ENCODE assay signal across 9 cellular contexts in genomic region chr1:54054438-54054749, GRCh38. TPM values are rescaled to one million over a fixed set of nuclear protein-coding genes. Genes with fewer than 3 reads are reported as not detected.
DNase-seq lines count a peak whose midpoint lies in the region; FAIRE-seq and TF ChIP-seq lines count a peak whose summit lies in the region.
"Had no signal": no experiment of that assay in that cellular context is flagged by ENCODE, and none has a peak within 500 bp of the region (broad histone marks: within the 10 kb centered on the region; RNA-seq: fewer than 3 reads in every experiment).

No MANE protein-coding gene starts in this region.

- no peak for TF ChIP-seq POLR2A in GM12891 (IDR thresholded peaks at IDR 0.05; ENCODE audit: low read depth, low read length)

- H2BK120ac ChIP-seq in trophoblast cell (ENCODE audit: insufficient read depth, low read length, poor library complexity), result no peak overlapping the region

- H3K18ac ChIP-seq in trophoblast cell (ENCODE audit: low read length), result no peak overlapping the region

- H3K9ac ChIP-seq in Loucy (ENCODE audit: low read depth, low read length, poor library complexity, severe bottlenecking) (peak overlapping the region; percentile 94), trophoblast cell (ENCODE audit: low read length) (no peak overlapping the region)

- peak; percentile 30; the same call in 1 of the 2 replicates for TF ChIP-seq CTCF in Loucy (conservative IDR thresholded peaks at IDR 0.05; ENCODE audit: low read length)

- H3K36me3 Mint-ChIP-seq in activated naive CD8-positive, alpha-beta T cell treated with anti-CD3 and anti-CD28 coated beads for 36 hours, result peaks cover 23% of the 10 kb centered on the region

- no peak overlapping the region for H2BK12ac ChIP-seq in trophoblast cell (ENCODE audit: low read length)

- FAIRE-seq in GM12891 (lab: Jason Lieb, UNC), result peak; percentile 23

- H3K4me3 Mint-ChIP-seq in activated naive CD8-positive, alpha-beta T cell treated with anti-CD3 and anti-CD28 coated beads for 36 hours, result no peak overlapping the region
- H3K4me3 Mint-ChIP-seq: brain had no signal

- no peak overlapping the region for H2AK5ac ChIP-seq in trophoblast cell (ENCODE audit: low read length)

- peak overlapping the region; percentile 90 for H2AFZ ChIP-seq in Loucy (ENCODE audit: low read length)
- no peak overlapping the region for H2AFZ ChIP-seq in trophoblast cell (ENCODE audit: insufficient read depth, low read length, poor library complexity)

- no peaks in the 10 kb centered on the region for H3F3A ChIP-seq in Loucy (ENCODE audit: low read depth)

- peaks cover 58% of the 10 kb centered on the region for H3K79me2 ChIP-seq in Loucy (ENCODE audit: insufficient read depth, low read length)
- H3K79me2 ChIP-seq in trophoblast cell (ENCODE audit: control insufficient read depth, insufficient read depth, low read length, poor library complexity), result peaks cover 13% of the 10 kb centered on the region

- no peak overlapping the region for H3K14ac ChIP-seq in trophoblast cell (ENCODE audit: low read length)

- no peak overlapping the region for H3K27ac ChIP-seq in trophoblast cell (ENCODE audit: low read depth, low read length)

- H3K27me3 ChIP-seq in Loucy (ENCODE audit: insufficient read depth, low read length, poor library complexity, severe bottlenecking) (no peaks in the 10 kb centered on the region), trophoblast cell (ENCODE audit: insufficient read depth, low read length) (no peaks in the 10 kb centered on the region)

- no peak overlapping the region for H4K12ac ChIP-seq in trophoblast cell (ENCODE audit: low read depth, low read length)

- no CpG with 5 or more reads among the region's 5 CpGs for WGBS in trophoblast cell (ENCODE audit: extremely low coverage, insufficient coverage, insufficient read length)

- peaks cover 28% of the 10 kb centered on the region for H3K4me1 Mint-ChIP-seq in activated naive CD8-positive, alpha-beta T cell treated with anti-CD3 and anti-CD28 coated beads for 36 hours

- no peak overlapping the region for H3K27ac Mint-ChIP-seq in activated naive CD8-positive, alpha-beta T cell treated with anti-CD3 and anti-CD28 coated beads for 36 hours
- H3K27ac Mint-ChIP-seq: brain had no signal

- no peak overlapping the region for H3K4ac ChIP-seq in trophoblast cell (ENCODE audit: low read depth, low read length)

- H3K9me3 ChIP-seq in Loucy (ENCODE audit: insufficient read depth, low read depth, low read length) (no peaks in the 10 kb centered on the region), trophoblast cell (ENCODE audit: insufficient read depth, low read depth, low read length) (no peaks in the 10 kb centered on the region)

- H4K20me1 ChIP-seq in Loucy (ENCODE audit: insufficient read depth, low read length, poor library complexity, severe bottlenecking), result peaks cover 28% of the 10 kb centered on the region

- DNase-seq in GM12891 (ENCODE audit: insufficient read length, low spot score) (no peak), dermis blood vessel endothelial cell (peak; percentile 28), trophoblast cell (no peak), activated gamma-delta T cell treated with Interleukin-2 at 50 U/mL for 16 hours (no peak), H4 (ENCODE audit: low spot score) (no peak)
- no peak for DNase-seq in activated naive CD8-positive, alpha-beta T cell treated with anti-CD3 and anti-CD28 coated beads for 36 hours
- no peak for DNase-seq in NK-92 treated with Interleukin-12 subunit alpha and Interleukin-12 subunit beta, amount 100 ng/mL, for 24 hours (lab: John Stamatoyannopoulos, UW)

- H3K36me3 ChIP-seq in Loucy (ENCODE audit: insufficient read depth, low read length) (no peaks in the 10 kb centered on the region), trophoblast cell (ENCODE audit: control insufficient read depth in 1 of 2, insufficient read depth in 2 of 2, low read length in 2 of 2) (peaks cover 0 to 2% of the 10 kb centered on the region in 2 experiments)

- H3K9me3 Mint-ChIP-seq in activated naive CD8-positive, alpha-beta T cell treated with anti-CD3 and anti-CD28 coated beads for 36 hours, result no peaks in the 10 kb centered on the region
- H3K9me3 Mint-ChIP-seq: brain had no signal

- H3K4me1 ChIP-seq in Loucy (ENCODE audit: insufficient read depth, low read length, poor library complexity, severe bottlenecking) (peaks cover 23% of the 10 kb centered on the region), trophoblast cell (ENCODE audit: control insufficient read depth in 1 of 2, insufficient read depth in 2 of 2, low read length in 2 of 2) (peaks cover 0 to 5% of the 10 kb centered on the region in 2 experiments)

- no peak overlapping the region for H3K23ac ChIP-seq in trophoblast cell (ENCODE audit: low read length)

- no peak overlapping the region for H4K91ac ChIP-seq in trophoblast cell (ENCODE audit: low read depth, low read length)

- H2BK5ac ChIP-seq in trophoblast cell (ENCODE audit: low read depth, low read length, poor library complexity), result no peak overlapping the region

- H3K27me3 Mint-ChIP-seq in activated naive CD8-positive, alpha-beta T cell treated with anti-CD3 and anti-CD28 coated beads for 36 hours, result no peaks in the 10 kb centered on the region
- H3K27me3 Mint-ChIP-seq: brain had no signal

- H3K79me1 ChIP-seq in trophoblast cell (ENCODE audit: low read length), result peaks cover 14% of the 10 kb centered on the region

- no peak overlapping the region for H4K8ac ChIP-seq in trophoblast cell (ENCODE audit: low read depth, low read length)

- H3K4me2 ChIP-seq in Loucy (ENCODE audit: low read depth, low read length, poor library complexity, severe bottlenecking) (peak overlapping the region; percentile 81), trophoblast cell (ENCODE audit: low read length) (peak overlapping the region; percentile 86)

- H3K4me3 ChIP-seq in Loucy (ENCODE audit: low read length, poor library complexity, severe bottlenecking) (peak overlapping the region; percentile 85), trophoblast cell (ENCODE audit: low read depth, low read length) (no peak overlapping the region)

- H3K9me2 ChIP-seq in Loucy (replicated peaks; ENCODE audit: low read depth, low read length), result no peaks in the 10 kb centered on the region

TF ChIP-seq in GM12891, 5 proteins besides CTCF, POLR2A, EP300 and RAD21:
- TF ChIP-seq POU2F2 (IDR thresholded peaks at IDR 0.05; ENCODE audit: low read depth, low read length) (no peak), TAF1 (IDR thresholded peaks at IDR 0.05; ENCODE audit: low read depth, low read length) (no peak), PAX5 (IDR thresholded peaks at IDR 0.05; ENCODE audit: insufficient read depth, low read length, severe bottlenecking) (no peak), POLR2AphosphoS5 (IDR thresholded peaks at IDR 0.05; ENCODE audit: low read depth, low read length) (no peak)

RNA-seq across cellular contexts. Expression of gene TCEANC2, which starts 1.0 kb away (rescaled TPM):
- polyA plus RNA-seq in GM12891 (2012; ENCODE audit: low read depth, missing spikeins), result 3.2 TPM
- 3.7 and 3.8 TPM in 2 replicates for total RNA-seq in dermis blood vessel endothelial cell
- polyA plus RNA-seq in trophoblast cell (2013), result 1.7 and 1.9 TPM in 2 replicates
- total RNA-seq in activated naive CD8-positive, alpha-beta T cell treated with anti-CD3 and anti-CD28 coated beads for 36 hours, result 1 to 10 TPM; 7.7 to 8.3 TPM
- total RNA-seq in H4 (2014; rRNA removed; shearing (Covaris generic)), result 2.8 and 3.9 TPM in 2 replicates

RNA-seq across cellular contexts. Expression of gene TMEM59, which starts 1.4 kb away (rescaled TPM):
- polyA plus RNA-seq in GM12891 (2012; ENCODE audit: low read depth, missing spikeins), result 90.3 TPM
- 290 and 375 TPM in 2 replicates for total RNA-seq in dermis blood vessel endothelial cell
- 171 and 183 TPM in 2 replicates for polyA plus RNA-seq in trophoblast cell (2013)
- 10 to 100 TPM; 89.4 to 97.7 TPM for total RNA-seq in activated naive CD8-positive, alpha-beta T cell treated with anti-CD3 and anti-CD28 coated beads for 36 hours
- total RNA-seq in H4 (2014; rRNA removed; shearing (Covaris generic)), result 419 and 447 TPM in 2 replicates

RNA-seq across cellular contexts. Expression of gene LDLRAD1, which starts 36.4 kb away (rescaled TPM):
- polyA plus RNA-seq in GM12891 (2012; ENCODE audit: low read depth, missing spikeins), result not detected
- total RNA-seq in dermis blood vessel endothelial cell, result not detected in 2 replicates
- not detected in 2 replicates for polyA plus RNA-seq in trophoblast cell (2013)
- not detected for total RNA-seq in activated naive CD8-positive, alpha-beta T cell treated with anti-CD3 and anti-CD28 coated beads for 36 hours
- not detected in 2 replicates for total RNA-seq in H4 (2014; rRNA removed; shearing (Covaris generic))
